Comparison of ENCODE assay signal across 13 cellular contexts in genomic region chr1:224640587-224640986, GRCh38. TPM values are rescaled to one million over a fixed set of nuclear protein-coding genes. Genes with fewer than 3 reads are reported as not detected.
DNase-seq lines count a peak whose midpoint lies in the region; ATAC-seq and TF ChIP-seq lines count a peak whose summit lies in the region.
"Had no signal": no experiment of that assay in that cellular context is flagged by ENCODE, and none has a peak within 500 bp of the region (broad histone marks: within the 10 kb centered on the region; RNA-seq: fewer than 3 reads in every experiment).

No MANE protein-coding gene starts in this region.

- H4K20me1 ChIP-seq in MM.1S (ENCODE audit: insufficient read depth, low read length), result no peaks in the 10 kb centered on the region

- H3K27me3 ChIP-seq in MM.1S (replicated peaks; ENCODE audit: insufficient read depth, low read length), result no peaks in the 10 kb centered on the region

- H3K4me3 Mint-ChIP-seq in glutamatergic neuron (ENCODE audit: unreplicated experiment) (peak overlapping the region; percentile 69), progenitor cell of endocrine pancreas (ENCODE audit: low read depth) (no peak overlapping the region)
- H3K4me3 Mint-ChIP-seq: CD14-positive monocyte had no signal

- no peak for ATAC-seq in HG02884 (IDR thresholded peaks at IDR 0.05; ENCODE audit: unreplicated experiment)
- no peak for ATAC-seq in HG02981 (IDR thresholded peaks at IDR 0.05; ENCODE audit: unreplicated experiment)

- TF ChIP-seq CTCF in MM.1S (IDR thresholded peaks at IDR 0.05; ENCODE audit: low read length) (no peak), glutamatergic neuron (IDR thresholded peaks at IDR 0.05; ENCODE audit: partially characterized antibody, unreplicated experiment) (no peak), progenitor cell of endocrine pancreas (IDR thresholded peaks at IDR 0.05; ENCODE audit: unreplicated experiment) (no peak)

- peak overlapping the region; percentile 66 for H2AFZ ChIP-seq in MM.1S (ENCODE audit: low read length)

- no peaks in the 10 kb centered on the region for H3K9me3 ChIP-seq in MM.1S (replicated peaks; ENCODE audit: insufficient read depth, low read length)

- no peaks in the 10 kb centered on the region for H3K9me3 Mint-ChIP-seq in glutamatergic neuron (ENCODE audit: unreplicated experiment)
- no peaks in the 10 kb centered on the region for H3K9me3 Mint-ChIP-seq in progenitor cell of endocrine pancreas (ENCODE audit: low read depth)
- H3K9me3 Mint-ChIP-seq: CD14-positive monocyte had no signal

- H3K4me1 Mint-ChIP-seq in glutamatergic neuron (ENCODE audit: low read depth, unreplicated experiment) (peaks cover 31% of the 10 kb centered on the region), progenitor cell of endocrine pancreas (ENCODE audit: low read depth) (peaks cover 14% of the 10 kb centered on the region)

- peak overlapping the region; percentile 66 for H3K4me2 ChIP-seq in MM.1S (ENCODE audit: low read depth, low read length)
- H3K4me2 ChIP-seq: KMS-11 had no signal

- H3F3A ChIP-seq in MM.1S (ENCODE audit: insufficient read depth, low read length), result no peaks in the 10 kb centered on the region

- no peaks in the 10 kb centered on the region for H3K9me2 ChIP-seq in MM.1S (replicated peaks; ENCODE audit: insufficient read depth, low read length)

- peaks cover 13% of the 10 kb centered on the region for H3K4me1 ChIP-seq in MM.1S (ENCODE audit: low read length)

- H3K27me3 Mint-ChIP-seq in glutamatergic neuron (ENCODE audit: unreplicated experiment) (peaks cover 9% of the 10 kb centered on the region), progenitor cell of endocrine pancreas (peaks cover 31% of the 10 kb centered on the region)

- H3K36me3 Mint-ChIP-seq in glutamatergic neuron (ENCODE audit: unreplicated experiment) (no peaks in the 10 kb centered on the region), progenitor cell of endocrine pancreas (ENCODE audit: insufficient read depth) (no peaks in the 10 kb centered on the region)
- H3K36me3 Mint-ChIP-seq: CD14-positive monocyte had no signal

- H3K79me2 ChIP-seq in MM.1S (ENCODE audit: low read length), result no peaks in the 10 kb centered on the region

- no peak overlapping the region for H3K27ac ChIP-seq in MM.1S (ENCODE audit: low read length)
- H3K27ac ChIP-seq: KMS-11, SK-N-MC had no signal

- H3K4me3 ChIP-seq in MM.1S (ENCODE audit: low read length), result no peak overlapping the region
- H3K4me3 ChIP-seq: SK-N-MC had no signal

- H3K27ac Mint-ChIP-seq in glutamatergic neuron (ENCODE audit: unreplicated experiment) (peak overlapping the region; percentile 81), progenitor cell of endocrine pancreas (peak overlapping the region; percentile 31)
- H3K27ac Mint-ChIP-seq: CD14-positive monocyte had no signal

- no peak overlapping the region; the same call in 1 of the 2 replicates for H3K9ac ChIP-seq in MM.1S (ENCODE audit: low read length)
- H3K9ac ChIP-seq: KMS-11 had no signal

- DNase-seq in ELF-1 (ENCODE audit: low read depth, low spot score) (peak; percentile 27), MM.1S (no peak), glutamatergic neuron (peak; percentile 36), progenitor cell of endocrine pancreas (ENCODE audit: low spot score, unreplicated experiment) (no peak), D341Med (ENCODE audit: low spot score) (no peak)
- DNase-seq: ACHN, NCI-H2029, NCI-H446 had no signal

- no peaks in the 10 kb centered on the region for H3K36me3 ChIP-seq in MM.1S (replicated peaks; ENCODE audit: insufficient read depth, low read length)

RNA-seq across cellular contexts. Expression of gene CNIH3, which starts 24.5 kb away (rescaled TPM):
- total RNA-seq in glutamatergic neuron (ENCODE audit: unreplicated experiment) (4.4 TPM), progenitor cell of endocrine pancreas (3.2 and 3.7 TPM in 2 replicates)

Comparison
In these comparisons a context has a peak if more than half of its experiments do, and no peak if none do; other contexts are left out.
1. DNase-seq: peak in ELF-1 (single experiment) and glutamatergic neuron (single experiment); none in MM.1S (single experiment), progenitor cell of endocrine pancreas (single experiment) and D341Med (single experiment).